In genomic region chr16:88767546-88767945, GRCh38 we compare ENCODE assay signal across 13 cellular contexts.
DNase-seq lines count a peak whose midpoint lies in the region; ATAC-seq and TF ChIP-seq lines count a peak whose summit lies in the region.
"Had no signal": no experiment of that assay in that cellular context is flagged by ENCODE, and none has a peak within 500 bp of the region (broad histone marks: within the 10 kb centered on the region; RNA-seq: fewer than 3 reads in every experiment).

No MANE protein-coding gene starts in this region.

- peaks cover 36% of the 10 kb centered on the region for H3K36me3 ChIP-seq in BLaER1
- peaks cover 28% of the 10 kb centered on the region for H3K36me3 ChIP-seq in NT2/D1 (ENCODE audit: insufficient read depth, insufficient read length, low read length)
- H3K36me3 ChIP-seq in effector memory CD4-positive, alpha-beta T cell (ENCODE audit: control insufficient read depth, insufficient read depth, low read length): peaks cover 14% of the 10 kb centered on the region
- H3K36me3 ChIP-seq in rectal smooth muscle tissue (ENCODE audit: control insufficient read depth, insufficient read depth, low read length): no peaks in the 10 kb centered on the region
- H3K36me3 ChIP-seq: BE2C had no signal

- ATAC-seq in GM18517 (IDR thresholded peaks at IDR 0.05; ENCODE audit: unreplicated experiment) (no peak), GM21619 (IDR thresholded peaks at IDR 0.05; ENCODE audit: unreplicated experiment) (no peak)

- TF ChIP-seq CTCF in GM13976 (IDR thresholded peaks at IDR 0.05; ENCODE audit: borderline replicate concordance, control extremely low read depth, extremely low read depth, insufficient read depth, missing control alignments): no peak

- DNase-seq in NT2/D1 (ENCODE audit: low read depth, low spot score): no peak
- DNase-seq in effector memory CD4-positive, alpha-beta T cell: no peak
- no peak for DNase-seq in GM13976 (ENCODE audit: low spot score)
- DNase-seq in activated CD4-positive, alpha-beta T cell treated with anti-CD3 and anti-CD28 coated beads, Interleukin-2, amount 50 U/mL, for 4 hours: no peak
- DNase-seq: H7; NCI-H2081; occipital lobe; stimulated activated CD4-positive, alpha-beta T cell treated with anti-CD3 and anti-CD28 coated beads, Interleukin-1b, Interleukin-23, amount 100 ng/mL, for 48 hours had no signal

- H3K27ac ChIP-seq in BLaER1: peak overlapping the region; percentile 80
- peak overlapping the region; percentile 25 for H3K27ac ChIP-seq in effector memory CD4-positive, alpha-beta T cell (ENCODE audit: insufficient read depth, low read length, poor library complexity, severe bottlenecking)
- peak overlapping the region; percentile 90 for H3K27ac ChIP-seq in rectal smooth muscle tissue (ENCODE audit: low read depth, low read length)

- peaks cover 100% of the 10 kb centered on the region for H4K20me1 ChIP-seq in BLaER1

- in situ Hi-C loops in GM13976 (cut with MboI; ENCODE audit: low sequenced_read_pairs, unreplicated experiment): no loop called here

- H3K9me3 ChIP-seq in BLaER1: no peaks in the 10 kb centered on the region
- no peaks in the 10 kb centered on the region for H3K9me3 ChIP-seq in NT2/D1 (ENCODE audit: insufficient read depth, low read length)
- H3K9me3 ChIP-seq in effector memory CD4-positive, alpha-beta T cell (ENCODE audit: control insufficient read depth, low read length): no peaks in the 10 kb centered on the region
- H3K9me3 ChIP-seq: BE2C had no signal

- H3K27me3 ChIP-seq in BLaER1 (no peaks in the 10 kb centered on the region), NT2/D1 (ENCODE audit: insufficient read depth, insufficient read length) (peaks cover 59% of the 10 kb centered on the region), rectal smooth muscle tissue (ENCODE audit: control insufficient read depth, insufficient read depth, low read length) (no peaks in the 10 kb centered on the region)
- H3K27me3 ChIP-seq in effector memory CD4-positive, alpha-beta T cell (replicated peaks; ENCODE audit: control insufficient read depth, insufficient read depth, low read length, poor library complexity, severe bottlenecking): no peaks in the 10 kb centered on the region

- H3K4me2 ChIP-seq in BLaER1: peak overlapping the region; percentile 99

- peak overlapping the region; percentile 68 for H3K9ac ChIP-seq in BLaER1
- H3K9ac ChIP-seq in NT2/D1 (ENCODE audit: insufficient read length, low read depth): peak overlapping the region; percentile 17
- H3K9ac ChIP-seq in rectal smooth muscle tissue (ENCODE audit: low read length): no peak overlapping the region

- H3K4me3 ChIP-seq in BLaER1: peak overlapping the region; percentile 45
- no peak overlapping the region for H3K4me3 ChIP-seq in NT2/D1 (ENCODE audit: insufficient read length, low read depth)
- H3K4me3 ChIP-seq in effector memory CD4-positive, alpha-beta T cell (ENCODE audit: insufficient read depth, low read depth, low read length, poor library complexity, severe bottlenecking): no peak overlapping the region
- no peak overlapping the region for H3K4me3 ChIP-seq in rectal smooth muscle tissue (ENCODE audit: low read length)

- peaks cover 99% of the 10 kb centered on the region for H3K4me1 ChIP-seq in BLaER1
- peaks cover 66% of the 10 kb centered on the region for H3K4me1 ChIP-seq in NT2/D1 (ENCODE audit: insufficient read depth, insufficient read length)
- peaks cover 53% of the 10 kb centered on the region for H3K4me1 ChIP-seq in effector memory CD4-positive, alpha-beta T cell (ENCODE audit: control insufficient read depth, insufficient read depth, low read length, poor library complexity, severe bottlenecking)
- peaks cover 54% of the 10 kb centered on the region for H3K4me1 ChIP-seq in rectal smooth muscle tissue (ENCODE audit: control insufficient read depth, insufficient read depth, low read length)

Comparison
In these comparisons a context has a peak if more than half of its experiments do, and no peak if none do; other contexts are left out.
1. H3K27ac ChIP-seq: peak in every context shown above with its lines; median percentile 90 in rectal smooth muscle tissue; 80 in BLaER1; 25 in effector memory CD4-positive, alpha-beta T cell.